In the genomic region with DNA sequence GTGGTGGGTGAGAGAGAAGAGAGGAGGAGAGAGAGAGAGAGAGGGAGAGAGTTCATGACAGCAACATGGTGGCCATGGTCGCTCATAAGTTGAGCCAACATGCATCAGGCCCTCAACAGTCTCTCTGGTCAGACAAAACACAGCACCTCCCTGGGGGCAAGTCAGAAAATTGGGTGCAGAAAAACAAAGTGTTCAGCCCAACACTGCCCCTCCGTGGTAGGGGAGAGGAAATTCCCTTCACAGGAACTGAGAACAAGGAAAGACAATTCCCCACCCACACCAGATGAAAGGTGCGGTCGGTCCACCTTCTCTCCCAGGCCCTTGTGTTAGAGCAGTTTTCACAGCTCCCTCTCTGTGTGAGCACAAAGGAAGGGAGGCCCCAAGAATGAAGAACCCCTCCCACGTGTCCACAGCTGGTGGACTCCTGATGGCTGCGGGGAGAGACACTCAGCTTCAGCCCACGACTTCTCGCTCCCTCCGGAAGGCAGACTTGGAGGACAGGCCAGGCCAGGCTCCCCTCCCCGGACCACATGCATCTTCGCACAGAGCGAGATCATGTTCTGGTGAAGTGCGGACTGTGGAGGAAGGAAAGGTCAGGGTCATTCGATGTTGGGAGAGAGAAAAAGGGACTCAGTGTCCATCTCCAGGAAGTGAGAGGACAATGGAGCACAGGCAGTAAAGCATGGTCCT, we compare ENCODE assay signal across 8 cellular contexts.
A peak's percentile ranks its signal among the peaks of the same experiment; 100 is the strongest.
DNase-seq lines count a peak whose midpoint lies in the region; ATAC-seq and TF ChIP-seq lines count a peak whose summit lies in the region.

No MANE protein-coding gene starts in this region.

- H2AK5ac ChIP-seq in neuronal stem cell (ENCODE audit: low read depth, low read length), result peak overlapping the region; percentile 12

- H3K23ac ChIP-seq in neuronal stem cell (ENCODE audit: low read depth, low read length, poor library complexity), result no peak overlapping the region

- H3K4me1 ChIP-seq in BE2C, result 0 out of 2 replicates have a peak, but pooled peaks cover 4% of the 10 kb centered on the region
- H3K4me1 ChIP-seq in NT2/D1 (ENCODE audit: insufficient read depth, insufficient read length), result peaks cover 34% of the 10 kb centered on the region
- peaks cover 40 to 58% of the 10 kb centered on the region in 2 donors for H3K4me1 ChIP-seq in neuronal stem cell (ENCODE audit: control insufficient read depth in 2 of 2, insufficient read depth in 1 of 2, low read depth in 1 of 2, low read length in 2 of 2)

- peak overlapping the region; percentile 26 for H2BK15ac ChIP-seq in neuronal stem cell (ENCODE audit: low read length)

- no peak overlapping the region for H4K91ac ChIP-seq in neuronal stem cell (ENCODE audit: low read depth, low read length, poor library complexity)

- TF ChIP-seq CTCF in BE2C (IDR thresholded peaks at IDR 0.05; ENCODE audit: low read depth, low read length), result peak; percentile 71
- TF ChIP-seq CTCF in fibroblast of pulmonary artery (IDR thresholded peaks at IDR 0.05; ENCODE audit: low read length, missing control alignments), result peak; percentile 76

- H2BK5ac ChIP-seq in neuronal stem cell (ENCODE audit: low read length), result no peak overlapping the region

- no peak overlapping the region for H3K27ac ChIP-seq in neuronal stem cell (replicated peaks; ENCODE audit: low read length)

- H3K79me1 ChIP-seq in neuronal stem cell (ENCODE audit: low read depth, low read length), result no peaks in the 10 kb centered on the region

- H3K27me3 ChIP-seq in BE2C (no peaks in the 10 kb centered on the region), NT2/D1 (ENCODE audit: insufficient read depth, insufficient read length) (peaks cover 20% of the 10 kb centered on the region), neuronal stem cell (ENCODE audit: control insufficient read depth in 3 of 3, insufficient read depth in 3 of 3, low read depth in 1 of 3, low read length in 3 of 3) (no peaks in the 10 kb centered on the region)

- DNase-seq in BE2C (peak; percentile 64), H4 (ENCODE audit: low spot score) (peak; percentile 69), NT2/D1 (ENCODE audit: low read depth, low spot score) (no peak), activated T-cell treated with anti-CD3 and anti-CD28 coated beads for 48 hours (ENCODE audit: low read depth) (peak; percentile 45), fibroblast of pulmonary artery (ENCODE audit: low read depth) (peak; percentile 77), neuronal stem cell (ENCODE audit: low spot score) (peak; percentile 38)

- H3K36me3 ChIP-seq in BE2C (no peaks in the 10 kb centered on the region), NT2/D1 (ENCODE audit: insufficient read depth, insufficient read length, low read length) (no peaks in the 10 kb centered on the region), neuronal stem cell (replicated peaks in 1 of 2; ENCODE audit: control insufficient read depth in 2 of 2, insufficient read depth in 2 of 2, low read length in 2 of 2) (no peaks in the 10 kb centered on the region)

- no peak for ATAC-seq in HG02588 (IDR thresholded peaks at IDR 0.05; ENCODE audit: unreplicated experiment)
- ATAC-seq in HG03342 (IDR thresholded peaks at IDR 0.05; ENCODE audit: unreplicated experiment), result no peak

- no peak overlapping the region for H3K4ac ChIP-seq in neuronal stem cell (ENCODE audit: low read length)

- WGBS in neuronal stem cell (ENCODE audit: extremely low coverage in 2 of 2, insufficient read length in 2 of 2, insufficient replicate concordance in 1 of 2), 2 donors, result no CpG with 5 or more reads among the region's 14 CpGs

- no peak overlapping the region for H3K4me2 ChIP-seq in neuronal stem cell (ENCODE audit: insufficient read depth, low read length, poor library complexity, severe bottlenecking)

- H3K9ac ChIP-seq in NT2/D1 (ENCODE audit: insufficient read length, low read depth), result peak overlapping the region; percentile 51
- no peak overlapping the region for H3K9ac ChIP-seq in neuronal stem cell (ENCODE audit: low read depth, low read length, poor library complexity)

- H2BK12ac ChIP-seq in neuronal stem cell (ENCODE audit: low read length), result peak overlapping the region; percentile 27

- H3K9me3 ChIP-seq in BE2C, result no peaks in the 10 kb centered on the region
- H3K9me3 ChIP-seq in NT2/D1 (ENCODE audit: insufficient read depth, low read length), result 0 out of 2 replicates have a peak, but pooled peaks cover 5% of the 10 kb centered on the region
- no peaks in the 10 kb centered on the region for H3K9me3 ChIP-seq in neuronal stem cell (replicated peaks in 1 of 2; ENCODE audit: control insufficient read depth in 2 of 2, insufficient read depth in 1 of 2, low read depth in 1 of 2, low read length in 2 of 2)

- peak overlapping the region; percentile 12 for H3K14ac ChIP-seq in neuronal stem cell (ENCODE audit: low read length)

- no peak overlapping the region for H3K4me3 ChIP-seq in BE2C (ENCODE audit: low read depth, low read length)
- H3K4me3 ChIP-seq in NT2/D1 (ENCODE audit: insufficient read length, low read depth), result no peak overlapping the region
- H3K4me3 ChIP-seq in fibroblast of pulmonary artery (replicated peaks; ENCODE audit: low read depth, low read length), result no peak overlapping the region
- peak overlapping the region in 1 of 2 donors; percentile 26 for H3K4me3 ChIP-seq in neuronal stem cell (ENCODE audit: low read length in 2 of 2)

- peak overlapping the region; percentile 7 for H4K8ac ChIP-seq in neuronal stem cell (ENCODE audit: low read depth, low read length)

- peak overlapping the region; percentile 84 for H3K18ac ChIP-seq in neuronal stem cell (ENCODE audit: low read length)

- H2AFZ ChIP-seq in neuronal stem cell (ENCODE audit: low read length), result peak overlapping the region; percentile 85

- H2BK120ac ChIP-seq in neuronal stem cell (ENCODE audit: low read depth, low read length), result peak overlapping the region; percentile 52
